Comparison of ENCODE assay signal across 2 cellular contexts in genomic region chr15:59401051-59401450, GRCh38. TPM values are rescaled to one million over a fixed set of nuclear protein-coding genes. Genes with fewer than 3 reads are reported as not detected.
"Had no signal": no experiment of that assay in that cellular context is flagged by ENCODE, and none has a peak within 500 bp of the region (broad histone marks: within the 10 kb centered on the region; RNA-seq: fewer than 3 reads in every experiment).

No MANE protein-coding gene starts in this region.

RNA-seq across cellular contexts. Expression of gene FAM81A, which starts 36.9 kb away (rescaled TPM):
- total RNA-seq: IMR-90 had no signal
- polyA plus RNA-seq: HepG2, IMR-90 had no signal
